23 cellular contexts compared by ENCODE assay signal in the genomic region with DNA sequence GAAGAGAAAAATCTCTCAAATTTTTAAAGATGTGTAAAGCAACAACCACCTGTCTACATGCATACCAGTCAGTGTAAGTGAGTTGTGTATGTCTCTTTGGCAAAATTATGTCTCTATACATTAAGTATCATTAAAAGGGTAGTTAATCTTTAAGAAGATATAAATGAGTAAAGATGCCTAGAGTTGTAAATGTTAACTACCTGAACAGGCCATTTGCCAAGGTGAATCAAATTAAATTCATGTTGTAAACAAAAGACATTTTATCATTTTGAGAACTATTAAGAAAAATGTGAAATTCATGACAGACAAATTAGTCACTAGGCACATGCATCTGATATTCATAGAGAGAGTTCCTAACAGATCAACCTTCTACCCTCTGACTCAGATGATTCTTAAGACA. TPM values are rescaled to one million over a fixed set of nuclear protein-coding genes. Genes with fewer than 3 reads are reported as not detected.
"Had no signal": no experiment of that assay in that cellular context is flagged by ENCODE, and none has a peak within 500 bp of the region (broad histone marks: within the 10 kb centered on the region; RNA-seq: fewer than 3 reads in every experiment).

A gene (minus strand): TSS at position 101 of the 400 bp plus-strand sequence. CDS start 163 bp downstream, outside the sequence.

- DNase-seq: activated CD4-positive, alpha-beta T cell treated with anti-CD3 and anti-CD28 coated beads for 36 hours; activated CD4-positive, alpha-beta T cell treated with anti-CD3 and anti-CD28 coated beads, Interleukin-2, amount 50 U/mL, for 1 hour; activated CD4-positive, CD25-positive, alpha-beta regulatory T cell; activated CD8-positive, alpha-beta memory T cell treated with anti-CD3 and anti-CD28 coated beads, Interleukin-2, amount 50 U/mL, for 4 hours; activated CD8-positive, alpha-beta T cell treated with anti-CD3 and anti-CD28 coated beads for 36 hours; activated gamma-delta T cell treated with Interleukin-2 at 50 U/mL for 16 hours; activated naive CD4-positive, alpha-beta T cell treated with anti-CD3 and anti-CD28 coated beads, Interleukin-2, amount 10 ng/mL, durations not matched to agents 7 days and 5 days; activated naive CD8-positive, alpha-beta T cell treated with anti-CD3 and anti-CD28 coated beads for 36 hours; activated T-cell treated with anti-CD3 and anti-CD28 coated beads, Interleukin-2, amount 50 U/mL, for 72 hours; cerebellar nuclear complex; NCI-H1105 treated with DMSO at 0.1 percent for 48 hours; NCI-H1436 treated with DMSO at 0.1 percent for 48 hours; NCI-H187 treated with DMSO at 0.1 percent for 48 hours; NCI-H2081 treated with DMSO at 0.1 percent for 48 hours; NCI-H2227 treated with DMSO at 0.1 percent for 48 hours; NCI-H526 treated with DMSO at 0.1 percent for 48 hours; NCI-H82; SIG-M5; T-helper 1 cell had no signal

- ATAC-seq: activated CD4-positive, alpha-beta T cell treated with anti-CD3 and anti-CD28 coated beads for 36 hours; activated CD8-positive, alpha-beta T cell treated with anti-CD3 and anti-CD28 coated beads for 36 hours; activated T-cell treated with anti-CD3 and anti-CD28 coated beads, Interleukin-2, amount 50 U/mL, for 72 hours had no signal

- H3K27ac ChIP-seq: VCaP had no signal

RNA-seq across cellular contexts. Expression of the gene that starts here (rescaled TPM):
- total RNA-seq: activated CD4-positive, alpha-beta T cell treated with anti-CD3 and anti-CD28 coated beads for 36 hours; activated CD8-positive, alpha-beta T cell treated with anti-CD3 and anti-CD28 coated beads for 36 hours; activated naive CD8-positive, alpha-beta T cell treated with anti-CD3 and anti-CD28 coated beads for 36 hours; activated T-cell treated with anti-CD3 and anti-CD28 coated beads, Interleukin-2, amount 50 U/mL, for 72 hours; activated T-helper 2 cell treated with anti-CD3 and anti-CD28 coated beads, Interferon-gamma antibody, Interleukin-2, Interleukin-4, amounts not matched to agents 10 μg/mL and 5 μg/mL and 100 μg/mL, durations not matched to agents 14 hours and 24 hours and 36 hours; cardiac septum; T-helper 2 cell treated with Interferon-gamma antibody and Interleukin-4, amounts not matched to agents 100 ng/mL and 5 ng/mL, for 36 hours had no signal
